In the genomic region with DNA sequence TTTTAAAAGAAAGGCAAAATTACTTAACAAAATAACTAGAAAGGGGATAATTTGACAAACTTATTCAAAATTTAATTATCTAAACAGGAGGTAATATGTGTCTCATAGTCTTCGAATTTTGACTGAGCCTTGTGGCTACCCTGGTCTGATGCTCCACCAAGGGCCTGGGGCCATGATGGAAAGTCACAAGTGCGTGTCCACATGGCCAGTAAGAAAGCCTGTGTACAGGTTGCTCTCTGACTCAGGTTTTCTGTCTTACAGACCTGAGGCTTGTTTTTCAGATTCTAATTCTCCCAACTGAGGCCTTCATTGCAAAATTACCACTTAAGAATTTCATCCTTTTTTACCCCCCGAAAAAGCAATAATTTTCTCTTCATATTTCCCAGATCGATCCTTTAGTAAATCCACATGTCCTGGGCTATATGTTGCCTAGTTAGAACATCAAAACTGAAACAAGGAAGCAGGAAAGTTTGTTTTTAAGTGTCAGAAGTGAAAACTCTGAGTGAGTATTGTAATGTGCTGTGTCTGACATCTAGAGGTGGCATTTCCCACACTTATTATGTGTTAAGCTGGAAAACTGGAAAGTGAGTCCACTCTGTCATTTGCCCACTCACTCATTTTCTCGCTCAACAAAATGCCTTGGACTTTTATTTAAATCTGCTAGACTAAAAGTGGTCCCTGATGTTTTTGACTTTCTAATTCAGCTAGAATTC, we compare ENCODE assay signal across 11 cellular contexts. TPM values are rescaled to one million over a fixed set of nuclear protein-coding genes. Genes with fewer than 3 reads are reported as not detected.
A peak's percentile ranks its signal among the peaks of the same experiment; 100 is the strongest.
DNase-seq lines count a peak whose midpoint lies in the region; ATAC-seq lines count a peak whose summit lies in the region.
"Had no signal": no experiment of that assay in that cellular context is flagged by ENCODE, and none has a peak within 500 bp of the region (broad histone marks: within the 10 kb centered on the region; RNA-seq: fewer than 3 reads in every experiment).

No MANE protein-coding gene starts in this region.

- DNase-seq in EH (ENCODE audit: low read depth) (peak; percentile 17), SW480 (ENCODE audit: low spot score) (peak; percentile 36), memory B cell (ENCODE audit: low spot score in 2 of 2) (no peak), T1000 (lab: John Stamatoyannopoulos, UW) (no peak), NCI-H69 (lab: John Stamatoyannopoulos, UW) (no peak)
- no peak for DNase-seq in activated CD4-positive, alpha-beta memory T cell treated with anti-CD3 and anti-CD28 coated beads for 36 hours
- DNase-seq: activated gamma-delta T cell treated with Interleukin-2 at 50 U/mL for 16 hours, NCI-H2081 had no signal

- no peaks in the 10 kb centered on the region for H3K9me3 Mint-ChIP-seq in memory B cell
- H3K9me3 Mint-ChIP-seq in activated CD4-positive, alpha-beta memory T cell treated with anti-CD3 and anti-CD28 coated beads for 36 hours, result no peaks in the 10 kb centered on the region
- H3K9me3 Mint-ChIP-seq: immature natural killer cell had no signal

- POLR2A ChIA-PET in activated CD4-positive, alpha-beta memory T cell treated with anti-CD3 and anti-CD28 coated beads for 36 hours (lab: Charles Lee), result no interaction called here

- H3K27ac Mint-ChIP-seq in memory B cell, result peak overlapping the region; percentile 49
- no peak overlapping the region for H3K27ac Mint-ChIP-seq in activated CD4-positive, alpha-beta memory T cell treated with anti-CD3 and anti-CD28 coated beads for 36 hours

- CTCF ChIA-PET in activated CD4-positive, alpha-beta memory T cell treated with anti-CD3 and anti-CD28 coated beads for 36 hours (lab: Charles Lee), result interaction anchor here (1.0 to 1.3 kb wide), 2 partner anchors 29 to 221 kb away, joined by 3 to 5 read pairs; a partner anchor contains a TSS

- peaks cover 2% of the 10 kb centered on the region for H3K4me1 Mint-ChIP-seq in memory B cell
- H3K4me1 Mint-ChIP-seq in activated CD4-positive, alpha-beta memory T cell treated with anti-CD3 and anti-CD28 coated beads for 36 hours (ENCODE audit: low read depth), result peaks cover 2% of the 10 kb centered on the region

- intact Hi-C loops in activated CD4-positive, alpha-beta memory T cell treated with anti-CD3 and anti-CD28 coated beads for 36 hours (cut with micrococcal nuclease), result loop anchor here (5.0 kb wide), 1 partner anchor 216 kb away; no protein-coding TSS in a partner anchor

- ATAC-seq in GM21737 (IDR thresholded peaks at IDR 0.05; ENCODE audit: unreplicated experiment) (peak; percentile 68), memory B cell (ENCODE audit: low read depth) (peak; percentile 26), HG02840 (IDR thresholded peaks at IDR 0.05; ENCODE audit: low FRiP score, unreplicated experiment) (no peak)

- no peaks in the 10 kb centered on the region for H3K36me3 Mint-ChIP-seq in memory B cell
- H3K36me3 Mint-ChIP-seq in activated CD4-positive, alpha-beta memory T cell treated with anti-CD3 and anti-CD28 coated beads for 36 hours, result no peaks in the 10 kb centered on the region
- H3K36me3 Mint-ChIP-seq: immature natural killer cell had no signal

- no peak overlapping the region for H3K4me3 Mint-ChIP-seq in memory B cell
- no peak overlapping the region for H3K4me3 Mint-ChIP-seq in activated CD4-positive, alpha-beta memory T cell treated with anti-CD3 and anti-CD28 coated beads for 36 hours
- H3K4me3 Mint-ChIP-seq: immature natural killer cell had no signal

- no peaks in the 10 kb centered on the region for H3K27me3 Mint-ChIP-seq in memory B cell
- H3K27me3 Mint-ChIP-seq in activated CD4-positive, alpha-beta memory T cell treated with anti-CD3 and anti-CD28 coated beads for 36 hours, result no peaks in the 10 kb centered on the region

RNA-seq across cellular contexts. Expression of a gene that starts 10.0 kb away (rescaled TPM):
- total RNA-seq in activated CD4-positive, alpha-beta memory T cell treated with anti-CD3 and anti-CD28 coated beads for 36 hours, result not detected

RNA-seq across cellular contexts. Expression of a gene that starts 39.0 kb away (rescaled TPM):
- not detected for total RNA-seq in activated CD4-positive, alpha-beta memory T cell treated with anti-CD3 and anti-CD28 coated beads for 36 hours

RNA-seq across cellular contexts. Expression of a gene that starts 53.8 kb away (rescaled TPM):
- total RNA-seq in activated CD4-positive, alpha-beta memory T cell treated with anti-CD3 and anti-CD28 coated beads for 36 hours, result not detected

Comparison
In these comparisons a context has a peak if more than half of its experiments do, and no peak if none do; other contexts are left out.
1. DNase-seq: peak in EH (single experiment) and SW480 (single experiment); none in memory B cell (0 of 2), activated CD4-positive, alpha-beta memory T cell treated with anti-CD3 and anti-CD28 coated beads for 36 hours (single experiment), T1000 (single experiment) and NCI-H69 (single experiment).